Comparison of ENCODE assay signal across 22 cellular contexts in genomic region chrX:125444659-125445058, GRCh38.
DNase-seq lines count a peak whose midpoint lies in the region; ATAC-seq and TF ChIP-seq lines count a peak whose summit lies in the region.
"Had no signal": no experiment of that assay in that cellular context is flagged by ENCODE, and none has a peak within 500 bp of the region (broad histone marks: within the 10 kb centered on the region; RNA-seq: fewer than 3 reads in every experiment).

No MANE protein-coding gene starts in this region.

- no peak for TF ChIP-seq CTCF in C4-2B (conservative IDR thresholded peaks at IDR 0.05)
- no peak for TF ChIP-seq CTCF in epithelial cell of esophagus (IDR thresholded peaks at IDR 0.05; ENCODE audit: insufficient read depth, low read depth, low read length, missing control alignments)
- TF ChIP-seq CTCF in natural killer cell (IDR thresholded peaks at IDR 0.05): no peak

- ATAC-seq in natural killer cell: no peak
- ATAC-seq: HepG2, PC-3 had no signal

- peaks cover 0 to 7% of the 10 kb centered on the region in 2 donors for H3K27me3 Mint-ChIP-seq in natural killer cell (ENCODE audit: low read depth in 2 of 2)
- H3K27me3 Mint-ChIP-seq: CD4-positive, alpha-beta T cell had no signal

- peak overlapping the region; percentile 36 for H3K27ac ChIP-seq in C4-2B
- H3K27ac ChIP-seq: KMS-11 had no signal

- DNase-seq in UCSD-AML1 (lab: John Stamatoyannopoulos, UW; ENCODE audit: unreplicated experiment) (peak; percentile 29), epithelial cell of esophagus (ENCODE audit: low read depth) (peak; percentile 63), islet precursor cell (peak; percentile 55), natural killer cell (no peak), amygdala (lab: John Stamatoyannopoulos, UW) (no peak), COLO829 (ENCODE audit: low spot score) (no peak), NCI-H510A treated with DMSO at 0.1 percent for 48 hours (lab: John Stamatoyannopoulos, UW) (no peak)
- DNase-seq: BE2C; CD4-positive, alpha-beta T cell; DMS153; GF-D8; NCI-H1417; NCI-H187; NCI-H2107; NCI-H510A; NCI-H82; PC-3; RPMI8226; SHP77 treated with DMSO at 0.1 percent for 48 hours had no signal

- H3K9me3 Mint-ChIP-seq in natural killer cell: peaks cover 0 to 6% of the 10 kb centered on the region in 2 donors

- intact Hi-C loops in natural killer cell (cut with micrococcal nuclease): no loop called here

- H3K4me1 Mint-ChIP-seq in natural killer cell: no peaks in the 10 kb centered on the region

- H3K4me3 ChIP-seq in epithelial cell of esophagus (ENCODE audit: low read length): no peak overlapping the region

- no peaks in the 10 kb centered on the region for H3K36me3 Mint-ChIP-seq in natural killer cell

- H3K27ac Mint-ChIP-seq in natural killer cell: no peak overlapping the region
- H3K27ac Mint-ChIP-seq: CD4-positive, alpha-beta T cell had no signal

- H3K4me3 Mint-ChIP-seq in natural killer cell: no peak overlapping the region
- H3K4me3 Mint-ChIP-seq: CD4-positive, alpha-beta T cell had no signal

Comparison
In these comparisons a context has a peak if more than half of its experiments do, and no peak if none do; other contexts are left out.
1. DNase-seq: peak in UCSD-AML1 (single experiment), epithelial cell of esophagus (single experiment) and islet precursor cell (single experiment); none in natural killer cell (single experiment), amygdala (0 of 56), COLO829 (single experiment) and NCI-H510A treated with DMSO at 0.1 percent for 48 hours (single experiment).